In genomic region chrY:3003510-3003817, GRCh38 we compare ENCODE assay signal across 9 cellular contexts.
DNase-seq lines count a peak whose midpoint lies in the region; ATAC-seq, FAIRE-seq and TF ChIP-seq lines count a peak whose summit lies in the region.
"Had no signal": no experiment of that assay in that cellular context is flagged by ENCODE, and none has a peak within 500 bp of the region (broad histone marks: within the 10 kb centered on the region; RNA-seq: fewer than 3 reads in every experiment).

No MANE protein-coding gene starts in this region.

- intact Hi-C loops in naive thymus-derived CD4-positive, alpha-beta T cell (cut with micrococcal nuclease): loop anchor here (1.0 to 5.0 kb wide), 5 partner anchors 17 to 161 kb away; partner anchors contain the start of gene RPS4Y1 (in 1 of the 2)

- H3K27me3 Mint-ChIP-seq in naive thymus-derived CD4-positive, alpha-beta T cell: no peaks in the 10 kb centered on the region

- no peaks in the 10 kb centered on the region for H3K36me3 ChIP-seq in bronchial epithelial cell (ENCODE audit: control insufficient read depth, insufficient read depth, low read length)
- H3K36me3 ChIP-seq in naive thymus-derived CD4-positive, alpha-beta T cell (ENCODE audit: control insufficient read depth in 2 of 3, insufficient read depth in 3 of 3, low read length in 3 of 3): no peaks in the 10 kb centered on the region
- H3K36me3 ChIP-seq in BE2C: no peaks in the 10 kb centered on the region
- H3K36me3 ChIP-seq: transverse colon had no signal

- H3K27ac Mint-ChIP-seq in naive thymus-derived CD4-positive, alpha-beta T cell: peak overlapping the region in 5 of 9 donors; percentile 94 to 98 (median 97)

- H3K4me1 Mint-ChIP-seq in naive thymus-derived CD4-positive, alpha-beta T cell: peaks cover 0 to 76% (median 23%) of the 10 kb centered on the region in 7 donors

- no peaks in the 10 kb centered on the region for H3K9me3 ChIP-seq in naive thymus-derived CD4-positive, alpha-beta T cell (ENCODE audit: control insufficient read depth in 2 of 3, low read length in 3 of 3)
- H3K9me3 ChIP-seq in BE2C: no peaks in the 10 kb centered on the region
- H3K9me3 ChIP-seq: transverse colon had no signal

- peaks cover 22 to 29% of the 10 kb centered on the region in 2 donors for H3K4me1 ChIP-seq in naive thymus-derived CD4-positive, alpha-beta T cell (ENCODE audit: control insufficient read depth in 2 of 2, insufficient read depth in 2 of 2, low read length in 2 of 2)
- no peaks in the 10 kb centered on the region for H3K4me1 ChIP-seq in BE2C

- no peaks in the 10 kb centered on the region for H3K9me3 Mint-ChIP-seq in naive thymus-derived CD4-positive, alpha-beta T cell

- CTCF ChIA-PET in naive thymus-derived CD4-positive, alpha-beta T cell (lab: Charles Lee): no interaction called here

- DNase-seq in EL: peak; percentile 9
- DNase-seq in bronchial epithelial cell (ENCODE audit: low read depth): peak; percentile 0
- DNase-seq in naive thymus-derived CD4-positive, alpha-beta T cell: peak in 1 of 9 donors; percentile 47
- no peak for DNase-seq in DMS153 treated with DMSO at 0.1 percent for 48 hours (lab: John Stamatoyannopoulos, UW; ENCODE audit: unreplicated experiment)
- no peak for DNase-seq in 8988T
- DNase-seq in BE2C: no peak
- DNase-seq: transverse colon had no signal

- ATAC-seq in HG03039 (IDR thresholded peaks at IDR 0.05; ENCODE audit: unreplicated experiment): peak; percentile 22
- peak; percentile 61 for ATAC-seq in naive thymus-derived CD4-positive, alpha-beta T cell
- no peak for ATAC-seq in GM19328 (IDR thresholded peaks at IDR 0.05; ENCODE audit: unreplicated experiment)

- FAIRE-seq in bronchial epithelial cell (lab: Jason Lieb, UNC): no peak

- H3K4me3 Mint-ChIP-seq in naive thymus-derived CD4-positive, alpha-beta T cell: peak overlapping the region in 5 of 10 donors; percentile 90 to 98 (median 93)

- H3K27me3 ChIP-seq in bronchial epithelial cell (ENCODE audit: control insufficient read depth, insufficient read depth, low read length): no peaks in the 10 kb centered on the region
- no peaks in the 10 kb centered on the region for H3K27me3 ChIP-seq in naive thymus-derived CD4-positive, alpha-beta T cell (ENCODE audit: control insufficient read depth in 2 of 2, insufficient read depth in 2 of 2, low read length in 2 of 2)
- no peaks in the 10 kb centered on the region for H3K27me3 ChIP-seq in BE2C
- H3K27me3 ChIP-seq: transverse colon had no signal

- H3K27ac ChIP-seq in naive thymus-derived CD4-positive, alpha-beta T cell (ENCODE audit: low read depth, low read length): peak overlapping the region; percentile 76

- H3K4me3 ChIP-seq in bronchial epithelial cell (ENCODE audit: low read depth, low read length): peak overlapping the region; percentile 29
- peak overlapping the region; percentile 68 for H3K4me3 ChIP-seq in naive thymus-derived CD4-positive, alpha-beta T cell (ENCODE audit: low read length)
- no peak overlapping the region for H3K4me3 ChIP-seq in BE2C (ENCODE audit: low read depth, low read length)

- no peak for TF ChIP-seq CTCF in bronchial epithelial cell (IDR thresholded peaks at IDR 0.05; ENCODE audit: insufficient read depth, low read length, severe bottlenecking)
- no peak for TF ChIP-seq CTCF in BE2C (IDR thresholded peaks at IDR 0.05; ENCODE audit: low read depth, low read length)

- peaks cover 0 to 15% (median 0%) of the 10 kb centered on the region in 5 donors for H3K36me3 Mint-ChIP-seq in naive thymus-derived CD4-positive, alpha-beta T cell

- POLR2A ChIA-PET in naive thymus-derived CD4-positive, alpha-beta T cell (lab: Charles Lee): interaction anchor here (0.7 to 2.9 kb wide), 3 partner anchors 11 to 67 kb away, joined by 3 to 10 read pairs (median 3); no protein-coding TSS in a partner anchor

Comparison
In these comparisons a context has a peak if more than half of its experiments do, and no peak if none do; other contexts are left out.
1. DNase-seq: peak in EL (single experiment) and bronchial epithelial cell (single experiment); none in DMS153 treated with DMSO at 0.1 percent for 48 hours (single experiment), 8988T (single experiment) and BE2C (single experiment).